Comparison of ENCODE assay signal across 22 cellular contexts in genomic region chr9:69744688-69745380, GRCh38. TPM values are rescaled to one million over a fixed set of nuclear protein-coding genes. Genes with fewer than 3 reads are reported as not detected.
DNase-seq lines count a peak whose midpoint lies in the region; ATAC-seq, FAIRE-seq and TF ChIP-seq lines count a peak whose summit lies in the region.
"Had no signal": no experiment of that assay in that cellular context is flagged by ENCODE, and none has a peak within 500 bp of the region (broad histone marks: within the 10 kb centered on the region; RNA-seq: fewer than 3 reads in every experiment).

No MANE protein-coding gene starts in this region.

- H3K27me3 Mint-ChIP-seq in CD4-positive, alpha-beta T cell: no peaks in the 10 kb centered on the region
- H3K27me3 Mint-ChIP-seq: progenitor cell of endocrine pancreas; stimulated activated naive CD8-positive, alpha-beta T cell treated with anti-CD3 and anti-CD28 coated beads, Interleukin-15, Interleukin-2, amounts not matched to agents 100 ng/mL and 50 ng/mL, for 24 hours had no signal

- no peaks in the 10 kb centered on the region for H3K27me3 ChIP-seq in CD4-positive, alpha-beta T cell (ENCODE audit: control insufficient read depth, insufficient read depth, low read length)
- no peaks in the 10 kb centered on the region for H3K27me3 ChIP-seq in HUES6 (ENCODE audit: control insufficient read depth, insufficient read depth, low read length)
- H3K27me3 ChIP-seq in keratinocyte (ENCODE audit: control insufficient read depth, extremely low read depth, insufficient read depth, low read length): no peaks in the 10 kb centered on the region
- no peaks in the 10 kb centered on the region for H3K27me3 ChIP-seq in tibial artery
- H3K27me3 ChIP-seq: heart right ventricle, neural progenitor cell, tibial nerve had no signal

- dilution Hi-C loops in keratinocyte (cut with MboI; ENCODE audit: extremely low pct_ligation_motif_present, low sequenced_read_pairs): no loop called here

- H3K36me3 Mint-ChIP-seq in CD4-positive, alpha-beta T cell (ENCODE audit: low read depth): peaks cover 76% of the 10 kb centered on the region

- POLR2A ChIA-PET in CD4-positive, alpha-beta T cell (lab: Charles Lee): no interaction called here

- H3K4me3 ChIP-seq in HUES6 (ENCODE audit: low read depth, low read length) (no peak overlapping the region), keratinocyte (ENCODE audit: control insufficient read depth in 2 of 3, extremely low read depth in 1 of 3, insufficient read depth in 2 of 3, low read depth in 1 of 3, low read length in 3 of 3) (no peak overlapping the region), tibial artery (no peak overlapping the region)
- H3K4me3 ChIP-seq: heart right ventricle, neural progenitor cell, tibial nerve had no signal

- H4K20me1 ChIP-seq in keratinocyte (ENCODE audit: control insufficient read depth, extremely low read depth, insufficient read depth, low read length): no peaks in the 10 kb centered on the region

- peak; percentile 62 for FAIRE-seq in keratinocyte (lab: Jason Lieb, UNC)

- CTCF ChIA-PET in CD4-positive, alpha-beta T cell (lab: Charles Lee): no interaction called here

- DNase-seq in CD4-positive, alpha-beta T cell: no peak
- peak; percentile 31 for DNase-seq in amniotic epithelial cell (ENCODE audit: low read depth)
- DNase-seq in keratinocyte (ENCODE audit: low read depth, low spot score): no peak
- no peak for DNase-seq in tibial artery
- no peak for DNase-seq in G401 (ENCODE audit: low spot score)
- DNase-seq in activated gamma-delta T cell treated with Interleukin-2 at 50 U/mL for 16 hours: no peak
- no peak for DNase-seq in GF-D8 (lab: John Stamatoyannopoulos, UW)
- DNase-seq: activated naive CD4-positive, alpha-beta T cell treated with anti-CD3 and anti-CD28 coated beads, Interleukin-2, amount 50 U/mL, for 16 hours; activated T-cell treated with anti-CD3 and anti-CD28 coated beads, Interleukin-2, amount 50 U/mL, for 48 hours; DMS153; effector memory CD4-positive, alpha-beta T cell; heart right ventricle; MV-4-11; NCI-H187 treated with DMSO at 0.1 percent for 48 hours; T1000 had no signal

- intact Hi-C loops in CD4-positive, alpha-beta T cell (cut with DNase I, micrococcal nuclease): no loop called here
- intact Hi-C loops in tibial artery (cut with DNase I; ENCODE audit: low total_unique reads): no loop called here

- H3K4me1 ChIP-seq in HUES6 (ENCODE audit: control insufficient read depth, insufficient read depth, low read length): peaks cover 25% of the 10 kb centered on the region
- no peaks in the 10 kb centered on the region for H3K4me1 ChIP-seq in keratinocyte (ENCODE audit: control insufficient read depth, extremely low read depth, insufficient read depth, low read length)
- H3K4me1 ChIP-seq in tibial artery: peaks cover 0 to 9% (median 2%) of the 10 kb centered on the region in 4 donors
- H3K4me1 ChIP-seq: neural progenitor cell had no signal

- H3K27ac ChIP-seq in CD4-positive, alpha-beta T cell (ENCODE audit: low read depth, low read length): no peak overlapping the region
- 0 out of 2 replicates have a peak overlapping the region, but pooled peaks have one; percentile 31 for H3K27ac ChIP-seq in HUES6 (ENCODE audit: low read depth, low read length)
- no peak overlapping the region for H3K27ac ChIP-seq in keratinocyte (ENCODE audit: control insufficient read depth, insufficient read depth, low read length)
- no peak overlapping the region for H3K27ac ChIP-seq in tibial artery
- H3K27ac ChIP-seq: neural progenitor cell, RWPE1 had no signal

- in situ Hi-C loops in G401 (cut with HindIII; ENCODE audit: low sequenced_read_pairs): no loop called here

- no peak for ATAC-seq in CD4-positive, alpha-beta T cell (ENCODE audit: poor library complexity)
- ATAC-seq: activated CD4-positive, CD25-positive, alpha-beta regulatory T cell treated with anti-CD3 and anti-CD28 coated beads, Interleukin-2, amount 50 U/mL, for 24 hours had no signal

- no peaks in the 10 kb centered on the region for H3K9me1 ChIP-seq in keratinocyte (ENCODE audit: control insufficient read depth, extremely low read depth, insufficient read depth, low read length)

- peaks cover 51% of the 10 kb centered on the region for H3K4me1 Mint-ChIP-seq in CD4-positive, alpha-beta T cell (ENCODE audit: low read depth)

- H3K27ac Mint-ChIP-seq in CD4-positive, alpha-beta T cell: peak overlapping the region; percentile 6
- H3K27ac Mint-ChIP-seq: neural progenitor cell had no signal

- no peak overlapping the region for H3K9ac ChIP-seq in HUES6 (ENCODE audit: low read length)
- H3K9ac ChIP-seq in keratinocyte (ENCODE audit: control insufficient read depth, extremely low read depth, insufficient read depth, low read length): no peak overlapping the region
- H3K9ac ChIP-seq: neural progenitor cell had no signal

- peaks cover 6% of the 10 kb centered on the region for H3K79me2 ChIP-seq in keratinocyte (ENCODE audit: control insufficient read depth, insufficient read depth, low read length)

- no peaks in the 10 kb centered on the region for H3K9me3 ChIP-seq in CD4-positive, alpha-beta T cell (ENCODE audit: control insufficient read depth, low read length)
- H3K9me3 ChIP-seq in HUES6 (ENCODE audit: control insufficient read depth, insufficient read depth, low read depth, low read length) (no peaks in the 10 kb centered on the region), keratinocyte (ENCODE audit: control insufficient read depth, low read depth, low read length) (no peaks in the 10 kb centered on the region), tibial artery (no peaks in the 10 kb centered on the region)
- H3K9me3 ChIP-seq: heart right ventricle, tibial nerve had no signal

- H3K4me3 Mint-ChIP-seq in CD4-positive, alpha-beta T cell: no peak overlapping the region
- H3K4me3 Mint-ChIP-seq: neural progenitor cell; stimulated activated naive CD8-positive, alpha-beta T cell treated with anti-CD3 and anti-CD28 coated beads, Interleukin-15, Interleukin-2, amounts not matched to agents 100 ng/mL and 50 ng/mL, for 24 hours had no signal

- no peak overlapping the region for H3K4me2 ChIP-seq in keratinocyte (ENCODE audit: control insufficient read depth, extremely low read depth, insufficient read depth, low read depth, low read length)
- H3K4me2 ChIP-seq: neural progenitor cell had no signal

- H3K9me3 Mint-ChIP-seq in CD4-positive, alpha-beta T cell: no peaks in the 10 kb centered on the region
- H3K9me3 Mint-ChIP-seq: neural progenitor cell; stimulated activated naive CD8-positive, alpha-beta T cell treated with anti-CD3 and anti-CD28 coated beads, Interleukin-15, Interleukin-2, amounts not matched to agents 100 ng/mL and 50 ng/mL, for 24 hours had no signal

- peaks cover 77% of the 10 kb centered on the region for H3K36me3 ChIP-seq in HUES6 (ENCODE audit: control insufficient read depth, insufficient read depth, low read length)
- peaks cover 2 to 4% of the 10 kb centered on the region in 2 experiments for H3K36me3 ChIP-seq in keratinocyte (ENCODE audit: control insufficient read depth in 2 of 2, extremely low read depth in 1 of 2, insufficient read depth in 2 of 2, low read length in 2 of 2)
- peaks cover 3 to 16% (median 10%) of the 10 kb centered on the region in 3 donors for H3K36me3 ChIP-seq in tibial artery

- no peak for TF ChIP-seq CTCF in CD4-positive, alpha-beta T cell (IDR thresholded peaks at IDR 0.05)
- no peak for TF ChIP-seq CTCF in keratinocyte (optimal IDR thresholded peaks at IDR 0.05 in 1 of 3, IDR thresholded peaks at IDR 0.05 in 1 of 3, conservative IDR thresholded peaks at IDR 0.05 in 1 of 3; ENCODE audit: extremely low read depth in 1 of 3, insufficient read depth in 2 of 3, low read length in 3 of 3)
- no peak for TF ChIP-seq CTCF in tibial artery (IDR thresholded peaks at IDR 0.05)

- no peak overlapping the region for H2AFZ ChIP-seq in keratinocyte (ENCODE audit: control insufficient read depth, low read length)
- H2AFZ ChIP-seq: neural progenitor cell had no signal

RNA-seq across cellular contexts. Expression of gene PTAR1, which starts 15.0 kb away (rescaled TPM):
- total RNA-seq in CD4-positive, alpha-beta T cell: 10 to 100 TPM; 65.9 to 67.1 TPM
- polyA plus RNA-seq in keratinocyte: 10.4 to 15.5 TPM (median 11.5 TPM) in 3 replicates
- polyA plus RNA-seq in keratinocyte (2011; ENCODE audit: low read depth): 4.5 TPM
- polyA plus RNA-seq in keratinocyte (2011; cell fraction: cytosol; rRNA removed): 4.9 and 7.9 TPM in 2 replicates
- polyA plus RNA-seq in keratinocyte (2011; cell fraction: nucleus; rRNA removed): 20.7 and 28.4 TPM in 2 replicates
- 6.8 and 13.8 TPM in 2 replicates for polyA plus RNA-seq in keratinocyte (2012; ENCODE audit: low replicate concordance)
- 11.8 to 48.7 TPM (median 41.5 TPM) in 3 replicates for polyA minus RNA-seq in keratinocyte
- 15.0 TPM for polyA minus RNA-seq in keratinocyte (2011; cell fraction: cytosol; rRNA and poly(A)+ RNA removed)
- polyA minus RNA-seq in keratinocyte (2011; cell fraction: nucleus; rRNA and poly(A)+ RNA removed): 33.1 and 53.0 TPM in 2 replicates
- 17.9 and 33.7 TPM in 2 replicates for total RNA-seq in G401 (2014; rRNA removed; shearing (Covaris generic))
